Comparison of ENCODE assay signal across 21 cellular contexts in the genomic region with DNA sequence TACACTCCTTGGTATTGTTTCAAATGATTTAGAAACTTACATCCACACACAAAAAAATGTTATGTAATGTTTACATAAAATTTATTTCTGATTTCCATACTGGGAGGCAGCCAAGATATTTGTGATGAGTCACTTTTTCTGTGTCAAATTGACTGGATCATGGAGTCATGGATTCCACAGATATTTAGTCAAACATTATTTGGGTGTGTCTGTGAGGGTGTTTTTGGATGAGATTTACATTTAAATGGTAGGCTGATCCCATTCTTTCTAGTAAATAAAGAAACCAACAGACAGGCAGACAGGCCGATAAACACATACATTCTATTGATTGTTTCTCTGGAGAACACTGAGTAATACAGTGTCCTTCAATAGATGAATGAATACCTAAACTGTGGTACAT.
DNase-seq lines count a peak whose midpoint lies in the region; ATAC-seq and TF ChIP-seq lines count a peak whose summit lies in the region.
"Had no signal": no experiment of that assay in that cellular context is flagged by ENCODE, and none has a peak within 500 bp of the region (broad histone marks: within the 10 kb centered on the region; RNA-seq: fewer than 3 reads in every experiment).

No MANE protein-coding gene starts in this region.

- DNase-seq in Daoy (ENCODE audit: low read depth) = peak; percentile 15
- DNase-seq in M059J (ENCODE audit: low read depth) = peak; percentile 42
- DNase-seq in brain pericyte (ENCODE audit: low read depth, low spot score) = peak; percentile 5
- peak; percentile 1 for DNase-seq in foreskin melanocyte
- DNase-seq in naive thymus-derived CD4-positive, alpha-beta T cell = no peak
- no peak for DNase-seq in left cardiac atrium
- DNase-seq in transverse colon = no peak
- DNase-seq: activated CD4-positive, alpha-beta T cell treated with anti-CD3 and anti-CD28 coated beads, Interleukin-2, amount 10 ng/mL, durations not matched to agents 24 days and 14 days; endodermal cell; heart right ventricle; MM.1S; NCI-H2081 treated with DMSO at 0.1 percent for 48 hours; occipital lobe; SHP77 treated with DMSO at 0.1 percent for 48 hours; stimulated activated naive B cell treated with anti-CD40 and anti-IgM and Interleukin-4, amounts not matched to agents 10 μg/mL and 1 μg/mL and 100 μg/mL, for 72 hours; T-helper 9 cell; upper lobe of right lung had no signal

- H3K4me3 ChIP-seq in naive thymus-derived CD4-positive, alpha-beta T cell (ENCODE audit: low read length) = no peak overlapping the region
- H3K4me3 ChIP-seq in transverse colon = no peak overlapping the region
- H3K4me3 ChIP-seq: heart right ventricle, upper lobe of right lung had no signal

- H3K4me3 Mint-ChIP-seq in naive thymus-derived CD4-positive, alpha-beta T cell = no peak overlapping the region
- H3K4me3 Mint-ChIP-seq: activated CD4-positive, alpha-beta T cell treated with anti-CD3 and anti-CD28 coated beads, Interleukin-2, amount 10 ng/mL, durations not matched to agents 24 days and 14 days; activated naive CD4-positive, alpha-beta T cell treated with anti-CD3 and anti-CD28 coated beads, Interleukin-2, amount 50 U/mL, for 24 hours; central memory CD8-positive, alpha-beta T cell; endodermal cell; stimulated activated naive B cell treated with anti-CD40 and anti-IgM and Interleukin-4, amounts not matched to agents 10 μg/mL and 1 μg/mL and 100 μg/mL, for 72 hours had no signal

- H3K9me3 Mint-ChIP-seq in naive thymus-derived CD4-positive, alpha-beta T cell = no peaks in the 10 kb centered on the region
- H3K9me3 Mint-ChIP-seq: activated CD4-positive, alpha-beta T cell treated with anti-CD3 and anti-CD28 coated beads, Interleukin-2, amount 10 ng/mL, durations not matched to agents 24 days and 14 days; endodermal cell; stimulated activated naive B cell treated with anti-CD40 and anti-IgM and Interleukin-4, amounts not matched to agents 10 μg/mL and 1 μg/mL and 100 μg/mL, for 72 hours had no signal

- no peak for TF ChIP-seq POLR2A in transverse colon (IDR thresholded peaks at IDR 0.05)

- no peaks in the 10 kb centered on the region for H3K27me3 Mint-ChIP-seq in naive thymus-derived CD4-positive, alpha-beta T cell
- H3K27me3 Mint-ChIP-seq: activated CD4-positive, alpha-beta T cell treated with anti-CD3 and anti-CD28 coated beads, Interleukin-2, amount 10 ng/mL, durations not matched to agents 24 days and 14 days; activated naive CD4-positive, alpha-beta T cell treated with anti-CD3 and anti-CD28 coated beads, Interleukin-2, amount 50 U/mL, for 24 hours; central memory CD8-positive, alpha-beta T cell; stimulated activated naive B cell treated with anti-CD40 and anti-IgM and Interleukin-4, amounts not matched to agents 10 μg/mL and 1 μg/mL and 100 μg/mL, for 72 hours had no signal

- intact Hi-C loops in naive thymus-derived CD4-positive, alpha-beta T cell (cut with micrococcal nuclease) = no loop called here
- intact Hi-C loops in left cardiac atrium (cut with DNase I) (no loop called here), transverse colon (cut with DNase I; ENCODE audit: low total_unique reads) (no loop called here)

- no peak overlapping the region for H3K27ac ChIP-seq in naive thymus-derived CD4-positive, alpha-beta T cell (ENCODE audit: low read depth, low read length)
- H3K27ac ChIP-seq in transverse colon = no peak overlapping the region
- H3K27ac ChIP-seq: heart right ventricle, HL-60, upper lobe of right lung had no signal

- no peaks in the 10 kb centered on the region for H3K27me3 ChIP-seq in naive thymus-derived CD4-positive, alpha-beta T cell (ENCODE audit: control insufficient read depth in 2 of 2, insufficient read depth in 2 of 2, low read length in 2 of 2)
- no peaks in the 10 kb centered on the region for H3K27me3 ChIP-seq in transverse colon
- H3K27me3 ChIP-seq: heart right ventricle, upper lobe of right lung had no signal

- TF ChIP-seq CTCF in transverse colon (IDR thresholded peaks at IDR 0.05) = no peak

- no peaks in the 10 kb centered on the region for H3K36me3 Mint-ChIP-seq in naive thymus-derived CD4-positive, alpha-beta T cell
- H3K36me3 Mint-ChIP-seq: activated naive CD4-positive, alpha-beta T cell treated with anti-CD3 and anti-CD28 coated beads, Interleukin-2, amount 50 U/mL, for 24 hours; stimulated activated naive B cell treated with anti-CD40 and anti-IgM and Interleukin-4, amounts not matched to agents 10 μg/mL and 1 μg/mL and 100 μg/mL, for 72 hours had no signal

- TF ChIP-seq EP300 in transverse colon (IDR thresholded peaks at IDR 0.05; ENCODE audit: low read depth) = no peak

- in situ Hi-C loops in transverse colon (cut with MboI; ENCODE audit: low pct_ligation_motif_present in 1 of 4, low pct_unique_long_range_greater_than_20kb in 1 of 4, low sequenced_read_pairs in 3 of 4) = no loop called here

- CTCF ChIA-PET in naive thymus-derived CD4-positive, alpha-beta T cell (lab: Charles Lee) = no interaction called here

- POLR2A ChIA-PET in naive thymus-derived CD4-positive, alpha-beta T cell (lab: Charles Lee) = no interaction called here

- H3K9me3 ChIP-seq in naive thymus-derived CD4-positive, alpha-beta T cell (ENCODE audit: control insufficient read depth in 2 of 3, low read length in 3 of 3) = no peaks in the 10 kb centered on the region
- H3K9me3 ChIP-seq in transverse colon = no peaks in the 10 kb centered on the region
- H3K9me3 ChIP-seq: heart right ventricle, upper lobe of right lung had no signal

- no peaks in the 10 kb centered on the region for H3K4me1 Mint-ChIP-seq in naive thymus-derived CD4-positive, alpha-beta T cell
- H3K4me1 Mint-ChIP-seq: activated CD4-positive, alpha-beta T cell treated with anti-CD3 and anti-CD28 coated beads, Interleukin-2, amount 10 ng/mL, durations not matched to agents 24 days and 14 days; activated naive CD4-positive, alpha-beta T cell treated with anti-CD3 and anti-CD28 coated beads, Interleukin-2, amount 50 U/mL, for 24 hours; central memory CD8-positive, alpha-beta T cell; endodermal cell; stimulated activated naive B cell treated with anti-CD40 and anti-IgM and Interleukin-4, amounts not matched to agents 10 μg/mL and 1 μg/mL and 100 μg/mL, for 72 hours had no signal

- no peak for ATAC-seq in naive thymus-derived CD4-positive, alpha-beta T cell
- no peak for ATAC-seq in left cardiac atrium
- no peak for ATAC-seq in HG03280 (IDR thresholded peaks at IDR 0.05; ENCODE audit: unreplicated experiment)
- ATAC-seq: heart right ventricle; stimulated activated naive B cell treated with anti-CD40 and anti-IgM and Interleukin-4, amounts not matched to agents 10 μg/mL and 1 μg/mL and 100 μg/mL, for 72 hours; upper lobe of right lung had no signal

- WGBS in transverse colon (ENCODE audit: low coverage in 1 of 2), 2 donors = 87 to 97% methylated on average over 1 of the region's 1 CpG

- no peak overlapping the region for H3K27ac Mint-ChIP-seq in naive thymus-derived CD4-positive, alpha-beta T cell
- H3K27ac Mint-ChIP-seq: activated CD4-positive, alpha-beta T cell treated with anti-CD3 and anti-CD28 coated beads, Interleukin-2, amount 10 ng/mL, durations not matched to agents 24 days and 14 days; activated naive CD4-positive, alpha-beta T cell treated with anti-CD3 and anti-CD28 coated beads, Interleukin-2, amount 50 U/mL, for 24 hours; endodermal cell; stimulated activated naive B cell treated with anti-CD40 and anti-IgM and Interleukin-4, amounts not matched to agents 10 μg/mL and 1 μg/mL and 100 μg/mL, for 72 hours had no signal

- H3K36me3 ChIP-seq in naive thymus-derived CD4-positive, alpha-beta T cell (ENCODE audit: control insufficient read depth in 2 of 3, insufficient read depth in 3 of 3, low read length in 3 of 3) = no peaks in the 10 kb centered on the region
- H3K36me3 ChIP-seq in transverse colon = no peaks in the 10 kb centered on the region
- H3K36me3 ChIP-seq: heart right ventricle, upper lobe of right lung had no signal

- no peaks in the 10 kb centered on the region for H3K4me1 ChIP-seq in naive thymus-derived CD4-positive, alpha-beta T cell (ENCODE audit: control insufficient read depth in 2 of 2, insufficient read depth in 2 of 2, low read length in 2 of 2)
- no peaks in the 10 kb centered on the region for H3K4me1 ChIP-seq in transverse colon
- H3K4me1 ChIP-seq: heart right ventricle, upper lobe of right lung had no signal

Comparison
In these comparisons a context has a peak if more than half of its experiments do, and no peak if none do; other contexts are left out.
1. DNase-seq: peak in Daoy (single experiment), M059J (single experiment), brain pericyte (single experiment) and foreskin melanocyte (single experiment); none in naive thymus-derived CD4-positive, alpha-beta T cell (0 of 9), left cardiac atrium (single experiment) and transverse colon (single experiment).